ENCODE assay signal across 8 cellular contexts in genomic region chr18:12149431-12149830, GRCh38. TPM values are rescaled to one million over a fixed set of nuclear protein-coding genes. Genes with fewer than 3 reads are reported as not detected.
"Had no signal": no experiment of that assay in that cellular context is flagged by ENCODE, and none has a peak within 500 bp of the region (broad histone marks: within the 10 kb centered on the region; RNA-seq: fewer than 3 reads in every experiment).

No MANE protein-coding gene starts in this region.

RNA-seq across cellular contexts. Expression of gene ANKRD62, which starts 55.8 kb away (rescaled TPM):
- total RNA-seq: HT-29, IMR-90, M059J, PC-9, Peyer's patch, Right ventricle myocardium inferior, RPMI7951, SJCRH30 had no signal
- polyA plus RNA-seq: IMR-90 had no signal
